Comparison of ENCODE assay signal across 19 cellular contexts in the genomic region with DNA sequence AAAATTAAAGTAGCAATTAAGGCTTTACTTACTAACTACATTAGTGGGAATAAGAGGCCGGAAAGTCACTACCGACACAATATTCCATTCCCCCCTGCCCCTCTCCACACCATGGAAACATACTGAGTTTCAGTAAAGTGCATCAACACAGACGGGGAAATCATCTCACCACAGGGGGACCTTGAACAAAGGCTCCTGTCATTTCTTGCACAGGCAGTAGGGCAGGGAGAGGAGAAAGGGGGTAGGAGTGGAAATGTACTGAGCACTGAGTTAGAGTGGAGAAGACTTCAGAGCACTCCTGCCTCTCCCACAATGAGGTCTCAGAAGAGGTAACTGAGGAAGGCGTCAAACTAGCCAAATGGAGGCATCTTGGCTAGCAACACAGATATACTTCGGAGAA.
"Had no signal": no experiment of that assay in that cellular context is flagged by ENCODE, and none has a peak within 500 bp of the region (broad histone marks: within the 10 kb centered on the region; RNA-seq: fewer than 3 reads in every experiment).

No MANE protein-coding gene starts in this region.

- H3K27ac Mint-ChIP-seq: naive thymus-derived CD4-positive, alpha-beta T cell; nephron progenitor cell; type B pancreatic cell had no signal

- H3K4me3 Mint-ChIP-seq: naive thymus-derived CD4-positive, alpha-beta T cell; nephron progenitor cell; type B pancreatic cell had no signal

- H3K27me3 ChIP-seq: colonic mucosa, gastrocnemius medialis, right atrium auricular region, suprapubic skin, thyroid gland had no signal

- H3K36me3 ChIP-seq: colonic mucosa, gastrocnemius medialis, right atrium auricular region, suprapubic skin, thyroid gland had no signal

- H3K27me3 Mint-ChIP-seq: naive thymus-derived CD4-positive, alpha-beta T cell; type B pancreatic cell had no signal

- H3K4me1 ChIP-seq: colonic mucosa, gastrocnemius medialis, right atrium auricular region, suprapubic skin, thyroid gland had no signal

- H3K9me3 Mint-ChIP-seq: nephron progenitor cell, type B pancreatic cell had no signal

- H3K9me3 ChIP-seq: colonic mucosa, gastrocnemius medialis, right atrium auricular region, suprapubic skin, thyroid gland had no signal

- H3K4me3 ChIP-seq: colonic mucosa, gastrocnemius medialis, lung, right atrium auricular region, suprapubic skin, thyroid gland had no signal

- ATAC-seq: gastrocnemius medialis; left colon; left ventricle myocardium superior; naive thymus-derived CD4-positive, alpha-beta T cell; stimulated activated naive CD8-positive, alpha-beta T cell treated with anti-CD3 and anti-CD28 coated beads, Interleukin-15, Interleukin-2, amounts not matched to agents 100 U/mL and 50 U/mL, for 24 hours had no signal

- H3K4me1 Mint-ChIP-seq: naive thymus-derived CD4-positive, alpha-beta T cell; nephron progenitor cell had no signal

- H3K36me3 Mint-ChIP-seq: naive thymus-derived CD4-positive, alpha-beta T cell; type B pancreatic cell had no signal

- H3K27ac ChIP-seq: colonic mucosa, gastrocnemius medialis, right atrium auricular region, suprapubic skin, thyroid gland had no signal

- DNase-seq: colonic mucosa; dermis blood vessel endothelial cell; effector CD4-positive, alpha-beta T cell; gastrocnemius medialis; kidney; left colon; left ventricle myocardium superior; mesenchymal stem cell; naive thymus-derived CD4-positive, alpha-beta T cell; nephron progenitor cell; posterior cingulate gyrus; small intestine; stimulated activated CD4-positive, alpha-beta T cell treated with anti-CD3 and anti-CD28 coated beads, Interleukin-12 subunit alpha, Interleukin-12 subunit beta, amount 100 ng/mL, for 4 hours; stimulated activated naive CD8-positive, alpha-beta T cell treated with anti-CD3 and anti-CD28 coated beads, Interleukin-15, Interleukin-2, amounts not matched to agents 100 U/mL and 50 U/mL, for 24 hours; thyroid gland had no signal
